Comparison of ENCODE assay signal across 25 cellular contexts in the genomic region with DNA sequence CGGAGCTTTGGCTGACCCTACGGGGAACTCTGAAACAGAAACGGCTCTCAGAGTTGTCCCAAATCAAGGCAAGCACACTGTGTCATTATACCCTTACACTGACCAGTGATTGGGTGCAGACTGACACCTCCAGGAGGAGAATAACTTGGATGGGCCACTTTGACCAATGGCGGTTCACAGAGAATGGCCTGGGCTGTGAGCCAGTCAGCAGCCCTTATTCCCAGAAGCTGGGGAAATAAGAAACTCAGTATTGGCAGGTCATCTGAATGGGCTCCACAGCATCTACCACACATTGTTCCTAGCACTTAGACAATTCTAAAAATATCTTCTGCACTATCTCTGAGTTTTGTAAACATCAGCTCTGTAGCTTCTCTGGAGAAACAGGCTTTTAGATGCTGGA.
DNase-seq lines count a peak whose midpoint lies in the region; ATAC-seq, FAIRE-seq and TF ChIP-seq lines count a peak whose summit lies in the region.
"Had no signal": no experiment of that assay in that cellular context is flagged by ENCODE, and none has a peak within 500 bp of the region (broad histone marks: within the 10 kb centered on the region; RNA-seq: fewer than 3 reads in every experiment).

No MANE protein-coding gene starts in this region.

- H4K20me1 ChIP-seq in HepG2 (ENCODE audit: insufficient read depth, low read length) (no peaks in the 10 kb centered on the region), osteoblast (ENCODE audit: insufficient read depth, low read length) (no peaks in the 10 kb centered on the region)
- H4K20me1 ChIP-seq: BLaER1 treated with 17β-estradiol and CSF1 and Interleukin-3, amounts not matched to agents 10 nM and 100 nM had no signal

- no peaks in the 10 kb centered on the region for H3K27me3 Mint-ChIP-seq in natural killer cell treated with Interleukin-12 subunit alpha and Interleukin-12 subunit beta and Interleukin-15 and Interleukin-18, amount 100 ng/mL, for 72 hours
- H3K27me3 Mint-ChIP-seq: CD4-positive, alpha-beta T cell had no signal

- 84% methylated on average over 4 of the region's 4 CpGs for WGBS in liver
- 41% methylated on average over 3 of the region's 4 CpGs for WGBS in HepG2 (ENCODE audit: low lambda C conversion rate)
- WGBS in prostate gland = 86% methylated on average over 4 of the region's 4 CpGs

- no peak overlapping the region for H3K27ac Mint-ChIP-seq in natural killer cell treated with Interleukin-12 subunit alpha and Interleukin-12 subunit beta and Interleukin-15 and Interleukin-18, amount 100 ng/mL, for 72 hours
- H3K27ac Mint-ChIP-seq: CD4-positive, alpha-beta T cell had no signal

- H3K27ac ChIP-seq in liver (ENCODE audit: low read depth in 1 of 2, low read length in 2 of 2) = no peak overlapping the region
- no peak overlapping the region for H3K27ac ChIP-seq in HepG2 (ENCODE audit: extremely low read length, insufficient read depth, low read length)
- peak overlapping the region; percentile 1 for H3K27ac ChIP-seq in left ventricle myocardium inferior (replicated peaks)
- H3K27ac ChIP-seq in osteoblast (ENCODE audit: low read depth, low read length) = no peak overlapping the region
- no peak overlapping the region for H3K27ac ChIP-seq in prostate gland
- H3K27ac ChIP-seq: BLaER1 treated with 17β-estradiol and CSF1 and Interleukin-3, amounts not matched to agents 10 nM and 100 nM had no signal

- H3K36me3 Mint-ChIP-seq in natural killer cell treated with Interleukin-12 subunit alpha and Interleukin-12 subunit beta and Interleukin-15 and Interleukin-18, amount 100 ng/mL, for 72 hours = peaks cover 6% of the 10 kb centered on the region

- H3K27me3 ChIP-seq in liver (ENCODE audit: control insufficient read depth in 4 of 4, insufficient read depth in 4 of 4, low read length in 3 of 4) = no peaks in the 10 kb centered on the region
- H3K27me3 ChIP-seq in HepG2 (ENCODE audit: control insufficient read depth in 1 of 2, insufficient read depth in 2 of 2, low read length in 2 of 2) = no peaks in the 10 kb centered on the region
- H3K27me3 ChIP-seq in left ventricle myocardium inferior (ENCODE audit: low read depth) = no peaks in the 10 kb centered on the region
- no peaks in the 10 kb centered on the region for H3K27me3 ChIP-seq in osteoblast (ENCODE audit: insufficient read depth, low read length)
- no peaks in the 10 kb centered on the region for H3K27me3 ChIP-seq in prostate gland (replicated peaks; ENCODE audit: insufficient read depth)
- H3K27me3 ChIP-seq: BLaER1 treated with 17β-estradiol and CSF1 and Interleukin-3, amounts not matched to agents 10 nM and 100 nM had no signal

- in situ Hi-C loops in HepG2 (cut with HindIII; ENCODE audit: extremely low pct_ligation_motif_present, low pct_unique_long_range_greater_than_20kb) = no loop called here

- H3K4me2 ChIP-seq in HepG2 (ENCODE audit: low read depth, low read length) (no peak overlapping the region), osteoblast (ENCODE audit: insufficient read depth, low read length) (no peak overlapping the region)
- H3K4me2 ChIP-seq: BLaER1 treated with 17β-estradiol and CSF1 and Interleukin-3, amounts not matched to agents 10 nM and 100 nM had no signal

- peaks cover 9% of the 10 kb centered on the region for H3K9me3 Mint-ChIP-seq in natural killer cell treated with Interleukin-12 subunit alpha and Interleukin-12 subunit beta and Interleukin-15 and Interleukin-18, amount 100 ng/mL, for 72 hours
- H3K9me3 Mint-ChIP-seq: CD4-positive, alpha-beta T cell had no signal

- TF ChIP-seq EP300 in HepG2 (IDR thresholded peaks at IDR 0.05; ENCODE audit: low read depth in 2 of 2, low read length in 2 of 2) (no peak), HepG2 (CRISPR knock-in tag; IDR thresholded peaks at IDR 0.05; ENCODE audit: borderline replicate concordance) (no peak)

- H3K9ac ChIP-seq in liver (ENCODE audit: low read depth in 1 of 2, low read length in 2 of 2) (no peak overlapping the region), HepG2 (ENCODE audit: insufficient read depth, low read depth, low read length) (no peak overlapping the region)
- H3K9ac ChIP-seq: BLaER1 treated with 17β-estradiol and CSF1 and Interleukin-3, amounts not matched to agents 10 nM and 100 nM had no signal

- DNase-seq in HepG2 (ENCODE audit: low spot score) = no peak
- DNase-seq in left ventricle myocardium inferior = peak; percentile 24
- DNase-seq in osteoblast (ENCODE audit: insufficient read length, low spot score, missing footprints) = no peak
- no peak for DNase-seq in globus pallidus (ENCODE audit: low spot score)
- DNase-seq in cerebellum (ENCODE audit: low spot score) = no peak
- DNase-seq in natural killer cell treated with Interleukin-12 subunit alpha and Interleukin-12 subunit beta and Interleukin-15 and Interleukin-18, amount 100 ng/mL, for 72 hours (ENCODE audit: low spot score) = no peak
- DNase-seq in prostate gland (ENCODE audit: low spot score) = no peak
- DNase-seq: AML-193; CD4-positive, alpha-beta T cell; H7; Kasumi-1; NCI-H1092 treated with DMSO at 0.1 percent for 48 hours; NCI-H1436; NCI-H187; NCI-H2081 treated with DMSO at 0.1 percent for 48 hours; NCI-H446; NCI-H524 treated with DMSO at 0.1 percent for 48 hours; NCI-H774; NK-92 treated with Interleukin-12 subunit alpha and Interleukin-12 subunit beta, amount 100 ng/mL, for 24 hours; PC-3 had no signal

- no peak for TF ChIP-seq CTCF in liver (IDR thresholded peaks at IDR 0.05; ENCODE audit: low read depth, low read length, missing input control)
- no peak for TF ChIP-seq CTCF in HepG2 (CRISPR knock-in tag; IDR thresholded peaks at IDR 0.05)
- TF ChIP-seq CTCF in left ventricle myocardium inferior (IDR thresholded peaks at IDR 0.05; ENCODE audit: borderline replicate concordance) = no peak
- TF ChIP-seq CTCF in osteoblast (IDR thresholded peaks at IDR 0.05; ENCODE audit: extremely low read depth, low read depth, low read length) = no peak
- TF ChIP-seq CTCF in prostate gland (IDR thresholded peaks at IDR 0.05) = no peak

- ATAC-seq in HepG2 = no peak
- no peak for ATAC-seq in natural killer cell treated with Interleukin-12 subunit alpha and Interleukin-12 subunit beta and Interleukin-15 and Interleukin-18, amount 100 ng/mL, for 72 hours
- ATAC-seq: K562, PC-3 had no signal

- H3K9me3 ChIP-seq in liver (ENCODE audit: control insufficient read depth in 4 of 4, low read length in 3 of 4) (no peaks in the 10 kb centered on the region), HepG2 (ENCODE audit: low read length) (peaks cover 34% of the 10 kb centered on the region), left ventricle myocardium inferior (replicated peaks) (no peaks in the 10 kb centered on the region), osteoblast (ENCODE audit: low read depth, low read length) (no peaks in the 10 kb centered on the region), prostate gland (no peaks in the 10 kb centered on the region)
- H3K9me3 ChIP-seq: BLaER1 treated with 17β-estradiol and CSF1 and Interleukin-3, amounts not matched to agents 10 nM and 100 nM had no signal

- H3K4me1 ChIP-seq in liver (ENCODE audit: control insufficient read depth in 4 of 4, insufficient read depth in 4 of 4, low read length in 3 of 4) (no peaks in the 10 kb centered on the region), HepG2 (ENCODE audit: insufficient read depth, low read length) (no peaks in the 10 kb centered on the region), left ventricle myocardium inferior (peaks cover 9% of the 10 kb centered on the region), osteoblast (ENCODE audit: insufficient read depth, low read length) (no peaks in the 10 kb centered on the region), prostate gland (replicated peaks) (no peaks in the 10 kb centered on the region)
- H3K4me1 ChIP-seq: BLaER1 treated with 17β-estradiol and CSF1 and Interleukin-3, amounts not matched to agents 10 nM and 100 nM had no signal

- FAIRE-seq in HepG2 (lab: Jason Lieb, UNC) = no peak
- FAIRE-seq: D721Med, GM18507, K562 had no signal

- CTCF ChIA-PET in HepG2 (lab: Yijun Ruan, JAX; ENCODE audit: low intra/inter-chr PET ratio, low total read pairs) = no interaction called here

- H3K79me2 ChIP-seq in HepG2 (ENCODE audit: insufficient read depth, low read length) = no peaks in the 10 kb centered on the region
- H3K79me2 ChIP-seq in osteoblast (ENCODE audit: insufficient read depth, low read length) = no peaks in the 10 kb centered on the region

- no peak overlapping the region for H2AFZ ChIP-seq in HepG2 (ENCODE audit: low read length)
- peak overlapping the region; percentile 41 for H2AFZ ChIP-seq in osteoblast (ENCODE audit: low read length)

- TF ChIP-seq RAD21 in liver (IDR thresholded peaks at IDR 0.05) = no peak
- TF ChIP-seq RAD21 in HepG2 (CRISPR knock-in tag; IDR thresholded peaks at IDR 0.05) = no peak

- H3K4me3 ChIP-seq in liver (ENCODE audit: low read depth in 1 of 3, low read length in 3 of 3) (no peak overlapping the region), HepG2 (replicated peaks in 1 of 3; ENCODE audit: insufficient read depth in 1 of 3, low read depth in 2 of 3, low read length in 3 of 3) (no peak overlapping the region), left ventricle myocardium inferior (no peak overlapping the region), osteoblast (ENCODE audit: insufficient read depth, low read length) (no peak overlapping the region), prostate gland (no peak overlapping the region)
- H3K4me3 ChIP-seq: BLaER1 treated with 17β-estradiol and CSF1 and Interleukin-3, amounts not matched to agents 10 nM and 100 nM; K562 had no signal

- H3K36me3 ChIP-seq in liver (ENCODE audit: control insufficient read depth in 4 of 4, insufficient read depth in 3 of 4, low read depth in 1 of 4, low read length in 3 of 4) = no peaks in the 10 kb centered on the region
- no peaks in the 10 kb centered on the region for H3K36me3 ChIP-seq in HepG2 (replicated peaks in 1 of 2; ENCODE audit: control insufficient read depth in 1 of 2, insufficient read depth in 2 of 2, low read length in 2 of 2)
- H3K36me3 ChIP-seq in left ventricle myocardium inferior = no peaks in the 10 kb centered on the region
- H3K36me3 ChIP-seq in osteoblast (ENCODE audit: insufficient read depth, low read length) = no peaks in the 10 kb centered on the region
- no peaks in the 10 kb centered on the region for H3K36me3 ChIP-seq in prostate gland
- H3K36me3 ChIP-seq: BLaER1 treated with 17β-estradiol and CSF1 and Interleukin-3, amounts not matched to agents 10 nM and 100 nM had no signal

- no peaks in the 10 kb centered on the region for H3K4me1 Mint-ChIP-seq in natural killer cell treated with Interleukin-12 subunit alpha and Interleukin-12 subunit beta and Interleukin-15 and Interleukin-18, amount 100 ng/mL, for 72 hours (ENCODE audit: low read depth in 2 of 2)

- intact Hi-C loops in HepG2 (cut with micrococcal nuclease; ENCODE audit: unreplicated experiment) (no loop called here), left ventricle myocardium inferior (cut with micrococcal nuclease) (no loop called here), prostate gland (cut with DNase I) (no loop called here)

- no TSS peak for BruUV-seq in HepG2 (replicated peaks; lab: Mats Ljungman, UMichigan)

- TF ChIP-seq POLR2A in HepG2 (IDR thresholded peaks at IDR 0.05; ENCODE audit: insufficient read depth in 1 of 2, low read depth in 2 of 2, low read length in 2 of 2) (no peak), prostate gland (IDR thresholded peaks at IDR 0.05) (no peak)

- POLR2A ChIA-PET in HepG2 (lab: Yijun Ruan, JAX) = no interaction called here

- H3K4me3 Mint-ChIP-seq in natural killer cell treated with Interleukin-12 subunit alpha and Interleukin-12 subunit beta and Interleukin-15 and Interleukin-18, amount 100 ng/mL, for 72 hours = no peak overlapping the region
- H3K4me3 Mint-ChIP-seq: CD4-positive, alpha-beta T cell had no signal
